11 cellular contexts compared by ENCODE assay signal in the genomic region with DNA sequence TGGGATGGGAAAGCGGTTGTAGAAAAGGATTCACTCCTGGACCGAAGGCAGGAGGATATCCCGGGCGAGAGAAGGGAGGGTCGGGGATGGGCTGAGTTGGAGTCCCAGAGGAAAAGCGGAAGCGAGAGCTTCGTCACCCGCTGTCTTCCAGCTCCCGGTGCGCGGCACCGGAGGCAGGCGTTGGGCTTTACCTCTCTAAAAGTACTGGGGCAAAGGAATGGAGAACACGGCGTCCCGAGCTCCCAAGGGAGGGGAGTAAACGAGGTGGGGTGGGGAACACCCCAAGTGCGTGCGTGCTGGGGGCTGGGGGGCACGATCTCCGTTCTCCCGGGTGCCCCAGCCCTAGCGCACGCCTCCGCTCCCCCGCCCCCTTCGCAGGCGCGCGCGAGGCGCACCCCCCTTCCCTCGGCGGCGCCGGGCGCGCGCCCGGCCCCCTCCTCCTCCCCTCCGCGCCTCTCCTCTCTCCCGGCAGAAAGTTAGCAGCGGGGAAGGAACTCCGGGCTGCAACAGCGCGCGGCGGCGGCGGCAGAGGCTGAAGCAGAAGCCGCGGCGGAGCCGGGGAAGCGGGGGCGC. TPM values are rescaled to one million over a fixed set of nuclear protein-coding genes. Genes with fewer than 3 reads are reported as not detected.
DNase-seq lines count a peak whose midpoint lies in the region; ATAC-seq and TF ChIP-seq lines count a peak whose summit lies in the region.
"Had no signal": no experiment of that assay in that cellular context is flagged by ENCODE, and none has a peak within 500 bp of the region (broad histone marks: within the 10 kb centered on the region; RNA-seq: fewer than 3 reads in every experiment).

Gene HS3ST4 (plus strand): TSS at position 441 of the 573 bp plus-strand sequence.

- peaks cover 6% of the 10 kb centered on the region for H3K4me1 Mint-ChIP-seq in activated T-cell treated with anti-CD3 and anti-CD28 coated beads, Interleukin-2, amount 50 U/mL, for 72 hours (ENCODE audit: low read depth)
- peaks cover 0 to 9% of the 10 kb centered on the region in 2 donors for H3K4me1 Mint-ChIP-seq in immature natural killer cell

- intact Hi-C loops in stomach (cut with DNase I; ENCODE audit: low total_unique reads): no loop called here

- DNase-seq in activated T-cell treated with anti-CD3 and anti-CD28 coated beads, Interleukin-2, amount 50 U/mL, for 72 hours: no peak
- no peak for DNase-seq in activated T-cell treated with anti-CD3 and anti-CD28 coated beads for 4 hours
- no peak for DNase-seq in SK-N-MC (ENCODE audit: low read depth, low spot score)
- DNase-seq in immature natural killer cell: no peak
- DNase-seq in stomach: peak; percentile 43
- DNase-seq in superior temporal gyrus (ENCODE audit: extremely low spot score): no peak
- DNase-seq: CD4-positive, CD25-positive, alpha-beta regulatory T cell; RPMI8226; stimulated activated CD4-positive, alpha-beta T cell treated with anti-CD3 and anti-CD28 coated beads, Interleukin-2, amount 100 ng/mL, for 48 hours had no signal

- H3K9me3 ChIP-seq in SK-N-MC (ENCODE audit: low read depth, low read length): no peaks in the 10 kb centered on the region
- H3K9me3 ChIP-seq in stomach: no peaks in the 10 kb centered on the region

- peaks cover 0 to 74% (median 23%) of the 10 kb centered on the region in 3 donors for H3K27me3 ChIP-seq in stomach

- TF ChIP-seq EP300 in stomach (IDR thresholded peaks at IDR 0.05): no peak

- no peak for TF ChIP-seq CTCF in stomach (IDR thresholded peaks at IDR 0.05)

- H3K36me3 ChIP-seq in SK-N-MC (ENCODE audit: insufficient read depth, low read length) (peaks cover 7% of the 10 kb centered on the region), stomach (no peaks in the 10 kb centered on the region)

- H3K4me3 ChIP-seq in SK-N-MC (peak within 1 kb of the TSS; percentile 89), stomach (peak within 1 kb of the TSS; percentile 50 to 66 (median 59))

- H3K36me3 Mint-ChIP-seq in activated T-cell treated with anti-CD3 and anti-CD28 coated beads, Interleukin-2, amount 50 U/mL, for 72 hours (ENCODE audit: insufficient read depth in 2 of 2): no peaks in the 10 kb centered on the region
- peaks cover 0 to 3% (median 0%) of the 10 kb centered on the region in 3 donors for H3K36me3 Mint-ChIP-seq in immature natural killer cell

- H3K9me3 Mint-ChIP-seq in activated T-cell treated with anti-CD3 and anti-CD28 coated beads, Interleukin-2, amount 50 U/mL, for 72 hours: no peaks in the 10 kb centered on the region
- H3K9me3 Mint-ChIP-seq in immature natural killer cell: no peaks in the 10 kb centered on the region

- WGBS in stomach, 5 donors: 1 to 2% (median 1%) methylated on average over 18 to 50 of the region's 58 CpGs

- no peak for ATAC-seq in activated T-cell treated with anti-CD3 and anti-CD28 coated beads, Interleukin-2, amount 50 U/mL, for 72 hours (replicated peaks in 1 of 2)
- no peak for ATAC-seq in GM18873 (IDR thresholded peaks at IDR 0.05; ENCODE audit: low FRiP score, unreplicated experiment)
- ATAC-seq in HG02642 (IDR thresholded peaks at IDR 0.05; ENCODE audit: poor library complexity, unreplicated experiment): no peak

- H3K27ac ChIP-seq in SK-N-MC (peak within 1 kb of the TSS; percentile 54; the same call in 1 of the 2 replicates), stomach (peak within 1 kb of the TSS; percentile 23 to 70 (median 46))

- no peak for TF ChIP-seq POLR2A in stomach (IDR thresholded peaks at IDR 0.05)

- H3K9ac ChIP-seq in SK-N-MC (ENCODE audit: insufficient read length): peak within 1 kb of the TSS; percentile 56

- peaks cover 59% of the 10 kb centered on the region for H3K27me3 Mint-ChIP-seq in activated T-cell treated with anti-CD3 and anti-CD28 coated beads, Interleukin-2, amount 50 U/mL, for 72 hours (ENCODE audit: low read depth)
- peaks cover 10 to 29% (median 10%) of the 10 kb centered on the region in 3 donors for H3K27me3 Mint-ChIP-seq in immature natural killer cell (ENCODE audit: low read depth in 3 of 3)

- peaks cover 9 to 35% (median 29%) of the 10 kb centered on the region in 4 donors for H3K4me1 ChIP-seq in stomach

- H3K4me3 Mint-ChIP-seq in activated T-cell treated with anti-CD3 and anti-CD28 coated beads, Interleukin-2, amount 50 U/mL, for 72 hours: peak within 1 kb of the TSS; percentile 12 to 70
- peak within 1 kb of the TSS in 3 of 5 donors; percentile 27 to 36 (median 33) for H3K4me3 Mint-ChIP-seq in immature natural killer cell

- H3K27ac Mint-ChIP-seq in activated T-cell treated with anti-CD3 and anti-CD28 coated beads, Interleukin-2, amount 50 U/mL, for 72 hours: no peak within 1 kb of the TSS
- H3K27ac Mint-ChIP-seq in immature natural killer cell: no peak within 1 kb of the TSS
- H3K27ac Mint-ChIP-seq: CD4-positive, CD25-positive, alpha-beta regulatory T cell had no signal

RNA-seq across cellular contexts. Expression of gene HS3ST4, which starts in this region (rescaled TPM):
- not detected for total RNA-seq in activated T-cell treated with anti-CD3 and anti-CD28 coated beads, Interleukin-2, amount 50 U/mL, for 72 hours
- not detected for polyA plus RNA-seq in immature natural killer cell
- 1 to 10 TPM in 1 of 5 donors, under 1 TPM in 1, not detected in 3; 0.89 to 1.7 TPM for total RNA-seq in stomach
- polyA plus RNA-seq in stomach: under 1 TPM; 0.58 to 0.81 (median 0.76) TPM
- total RNA-seq: CD4-positive, CD25-positive, alpha-beta regulatory T cell had no signal
- polyA plus RNA-seq: CD4-positive, CD25-positive, alpha-beta regulatory T cell had no signal
